ENCODE assay signal across 15 cellular contexts in genomic region chr17:49705254-49705653, GRCh38. TPM values are rescaled to one million over a fixed set of nuclear protein-coding genes. Genes with fewer than 3 reads are reported as not detected.
A peak's percentile ranks its signal among the peaks of the same experiment; 100 is the strongest.
DNase-seq lines count a peak whose midpoint lies in the region; ATAC-seq lines count a peak whose summit lies in the region.
"Had no signal": no experiment of that assay in that cellular context is flagged by ENCODE, and none has a peak within 500 bp of the region (broad histone marks: within the 10 kb centered on the region; RNA-seq: fewer than 3 reads in every experiment).

No MANE protein-coding gene starts in this region.

- no peaks in the 10 kb centered on the region for H3K9me3 Mint-ChIP-seq in activated naive CD4-positive, alpha-beta T cell treated with anti-CD3 and anti-CD28 coated beads, Interleukin-2, amount 50 U/mL, for 24 hours
- no peaks in the 10 kb centered on the region for H3K9me3 Mint-ChIP-seq in activated naive CD4-positive, alpha-beta T cell treated with anti-CD3 and anti-CD28 coated beads for 36 hours
- H3K9me3 Mint-ChIP-seq in immature natural killer cell = no peaks in the 10 kb centered on the region
- no peaks in the 10 kb centered on the region for H3K9me3 Mint-ChIP-seq in stimulated activated memory B cell treated with anti-CD40 and anti-IgM and Interleukin-4, amounts not matched to agents 10 μg/mL and 1 μg/mL and 100 μg/mL, for 72 hours

- peaks cover 9% of the 10 kb centered on the region for H3K36me3 Mint-ChIP-seq in activated naive CD4-positive, alpha-beta T cell treated with anti-CD3 and anti-CD28 coated beads, Interleukin-2, amount 50 U/mL, for 24 hours
- H3K36me3 Mint-ChIP-seq in activated naive CD4-positive, alpha-beta T cell treated with anti-CD3 and anti-CD28 coated beads for 36 hours (ENCODE audit: low read depth) = peaks cover 14% of the 10 kb centered on the region
- peaks cover 6% of the 10 kb centered on the region for H3K36me3 Mint-ChIP-seq in T-helper 17 cell (ENCODE audit: low read depth)
- peaks cover 21 to 42% (median 21%) of the 10 kb centered on the region in 3 donors for H3K36me3 Mint-ChIP-seq in immature natural killer cell
- H3K36me3 Mint-ChIP-seq in stimulated activated memory B cell treated with anti-CD40 and anti-IgM and Interleukin-4, amounts not matched to agents 10 μg/mL and 1 μg/mL and 100 μg/mL, for 72 hours = peaks cover 25% of the 10 kb centered on the region

- no peak for DNase-seq in activated naive CD4-positive, alpha-beta T cell treated with anti-CD3 and anti-CD28 coated beads for 36 hours
- DNase-seq in T-helper 17 cell (no peak), immature natural killer cell (no peak), hypothalamus (lab: John Stamatoyannopoulos, UW) (no peak), HPDE6-E6E7 (ENCODE audit: extremely low spot score) (no peak), NCI-H146 treated with DMSO at 0.1 percent for 48 hours (lab: John Stamatoyannopoulos, UW; ENCODE audit: unreplicated experiment) (no peak)
- DNase-seq: mesenchymal stem cell; NCI-H146; NCI-H226; NK-92 treated with Interleukin-12 subunit alpha and Interleukin-12 subunit beta, amount 100 ng/mL, for 24 hours; stimulated activated CD4-positive, alpha-beta T cell treated with anti-CD3 and anti-CD28 coated beads, Interleukin-2, amount 100 ng/mL, for 48 hours; SW 1271 had no signal

- peak overlapping the region; percentile 79 for H3K27ac Mint-ChIP-seq in activated naive CD4-positive, alpha-beta T cell treated with anti-CD3 and anti-CD28 coated beads, Interleukin-2, amount 50 U/mL, for 24 hours
- H3K27ac Mint-ChIP-seq in activated naive CD4-positive, alpha-beta T cell treated with anti-CD3 and anti-CD28 coated beads for 36 hours = no peak overlapping the region
- H3K27ac Mint-ChIP-seq in T-helper 17 cell (peak overlapping the region; percentile 98), immature natural killer cell (peak overlapping the region in 5 of 6 donors; percentile 30 to 89 (median 70))
- H3K27ac Mint-ChIP-seq in stimulated activated memory B cell treated with anti-CD40 and anti-IgM and Interleukin-4, amounts not matched to agents 10 μg/mL and 1 μg/mL and 100 μg/mL, for 72 hours = no peak overlapping the region

- H3K27me3 Mint-ChIP-seq in activated naive CD4-positive, alpha-beta T cell treated with anti-CD3 and anti-CD28 coated beads, Interleukin-2, amount 50 U/mL, for 24 hours = no peaks in the 10 kb centered on the region
- H3K27me3 Mint-ChIP-seq in activated naive CD4-positive, alpha-beta T cell treated with anti-CD3 and anti-CD28 coated beads for 36 hours (ENCODE audit: low read depth) = no peaks in the 10 kb centered on the region
- H3K27me3 Mint-ChIP-seq in T-helper 17 cell = no peaks in the 10 kb centered on the region
- peaks cover 8 to 9% (median 9%) of the 10 kb centered on the region in 3 donors for H3K27me3 Mint-ChIP-seq in immature natural killer cell (ENCODE audit: low read depth in 3 of 3)
- no peaks in the 10 kb centered on the region for H3K27me3 Mint-ChIP-seq in stimulated activated memory B cell treated with anti-CD40 and anti-IgM and Interleukin-4, amounts not matched to agents 10 μg/mL and 1 μg/mL and 100 μg/mL, for 72 hours

- H3K4me1 Mint-ChIP-seq in activated naive CD4-positive, alpha-beta T cell treated with anti-CD3 and anti-CD28 coated beads, Interleukin-2, amount 50 U/mL, for 24 hours = peaks cover 42% of the 10 kb centered on the region
- H3K4me1 Mint-ChIP-seq in activated naive CD4-positive, alpha-beta T cell treated with anti-CD3 and anti-CD28 coated beads for 36 hours (ENCODE audit: low read depth) = peaks cover 36% of the 10 kb centered on the region
- H3K4me1 Mint-ChIP-seq in T-helper 17 cell (peaks cover 38% of the 10 kb centered on the region), immature natural killer cell (peaks cover 43 to 55% of the 10 kb centered on the region in 2 donors)
- H3K4me1 Mint-ChIP-seq in stimulated activated memory B cell treated with anti-CD40 and anti-IgM and Interleukin-4, amounts not matched to agents 10 μg/mL and 1 μg/mL and 100 μg/mL, for 72 hours = peaks cover 40% of the 10 kb centered on the region

- CTCF ChIA-PET in activated naive CD4-positive, alpha-beta T cell treated with anti-CD3 and anti-CD28 coated beads for 36 hours (lab: Charles Lee) = interaction anchor here (0.5 to 9.9 kb wide), 4 partner anchors 9 to 175 kb away, joined by 3 to 71 read pairs (median 14); no protein-coding TSS in a partner anchor

- no peaks in the 10 kb centered on the region for H3K9me3 ChIP-seq in T-helper 17 cell (ENCODE audit: control insufficient read depth, low read length, poor library complexity, severe bottlenecking)
- H3K9me3 ChIP-seq: suprapubic skin had no signal

- peak overlapping the region; percentile 53 for H3K4me3 Mint-ChIP-seq in activated naive CD4-positive, alpha-beta T cell treated with anti-CD3 and anti-CD28 coated beads, Interleukin-2, amount 50 U/mL, for 24 hours
- no peak overlapping the region for H3K4me3 Mint-ChIP-seq in activated naive CD4-positive, alpha-beta T cell treated with anti-CD3 and anti-CD28 coated beads for 36 hours
- peak overlapping the region; percentile 25 for H3K4me3 Mint-ChIP-seq in T-helper 17 cell
- peak overlapping the region; percentile 28 to 90 (median 51) for H3K4me3 Mint-ChIP-seq in immature natural killer cell
- peak overlapping the region; percentile 2 for H3K4me3 Mint-ChIP-seq in stimulated activated memory B cell treated with anti-CD40 and anti-IgM and Interleukin-4, amounts not matched to agents 10 μg/mL and 1 μg/mL and 100 μg/mL, for 72 hours

- intact Hi-C loops in activated naive CD4-positive, alpha-beta T cell treated with anti-CD3 and anti-CD28 coated beads for 36 hours (cut with micrococcal nuclease) = loop anchor here (5.0 kb wide), 1 partner anchor 208 kb away; the partner anchor contains the start of gene NGFR

- no peak for ATAC-seq in T-helper 17 cell
- ATAC-seq in stimulated activated memory B cell treated with anti-CD40 and anti-IgM and Interleukin-4, amounts not matched to agents 10 μg/mL and 1 μg/mL and 100 μg/mL, for 72 hours = no peak

RNA-seq across cellular contexts. Expression of gene SLC35B1, which starts 2.5 kb away (rescaled TPM):
- 10 to 100 TPM; 35.3 to 39.5 TPM for total RNA-seq in activated naive CD4-positive, alpha-beta T cell treated with anti-CD3 and anti-CD28 coated beads for 36 hours
- 10 to 100 TPM; 63.8 to 66.8 TPM for total RNA-seq in T-helper 17 cell
- polyA plus RNA-seq in immature natural killer cell = 10 to 100 TPM; 40.5 to 69.0 (median 53.3) TPM

RNA-seq across cellular contexts. Expression of gene SPOP, which starts 27.4 kb away (rescaled TPM):
- total RNA-seq in activated naive CD4-positive, alpha-beta T cell treated with anti-CD3 and anti-CD28 coated beads for 36 hours = 10 to 100 TPM; 66.9 to 69.2 TPM
- total RNA-seq in T-helper 17 cell = 10 to 100 TPM; 46.8 to 52.7 TPM
- polyA plus RNA-seq in immature natural killer cell = 100 to 1,000 TPM in 2 of 3 donors, 10 to 100 TPM in 1; 64.9 to 180 (median 105) TPM

RNA-seq across cellular contexts. Expression of gene FAM117A, which starts 58.7 kb away (rescaled TPM):
- total RNA-seq in activated naive CD4-positive, alpha-beta T cell treated with anti-CD3 and anti-CD28 coated beads for 36 hours = 10 to 100 TPM; 17.7 TPM
- 10 to 100 TPM; 58.9 to 68.6 TPM for total RNA-seq in T-helper 17 cell
- 10 to 100 TPM; 35.3 to 68.0 (median 35.9) TPM for polyA plus RNA-seq in immature natural killer cell

Comparison
In these comparisons a context has a peak if more than half of its experiments do, and no peak if none do; other contexts are left out.
1. H3K27ac Mint-ChIP-seq: peak in activated naive CD4-positive, alpha-beta T cell treated with anti-CD3 and anti-CD28 coated beads, Interleukin-2, amount 50 U/mL, for 24 hours (single experiment), T-helper 17 cell (single experiment) and immature natural killer cell (5 of 6); none in activated naive CD4-positive, alpha-beta T cell treated with anti-CD3 and anti-CD28 coated beads for 36 hours (single experiment) and stimulated activated memory B cell treated with anti-CD40 and anti-IgM and Interleukin-4, amounts not matched to agents 10 μg/mL and 1 μg/mL and 100 μg/mL, for 72 hours (single experiment).